In genomic region chr6:36595168-36595818, GRCh38 we compare ENCODE assay signal across 8 cellular contexts. TPM values are rescaled to one million over a fixed set of nuclear protein-coding genes. Genes with fewer than 3 reads are reported as not detected.
DNase-seq lines count a peak whose midpoint lies in the region; ATAC-seq and TF ChIP-seq lines count a peak whose summit lies in the region.

No MANE protein-coding gene starts in this region.

- H2BK15ac ChIP-seq in neuronal stem cell (ENCODE audit: low read length) = no peak overlapping the region

- H3K18ac ChIP-seq in neuronal stem cell (ENCODE audit: low read length) = no peak overlapping the region

- H3K23ac ChIP-seq in neuronal stem cell (ENCODE audit: low read depth, low read length, poor library complexity) = no peak overlapping the region

- H3K4me2 ChIP-seq in neuronal stem cell (ENCODE audit: insufficient read depth, low read length, poor library complexity, severe bottlenecking) = no peak overlapping the region

- peaks cover 61% of the 10 kb centered on the region for H3K36me3 Mint-ChIP-seq in WTC11

- ATAC-seq in WTC11 = no peak

- H3K27me3 ChIP-seq in neuronal stem cell (ENCODE audit: control insufficient read depth in 3 of 3, insufficient read depth in 3 of 3, low read depth in 1 of 3, low read length in 3 of 3) = no peaks in the 10 kb centered on the region

- H3K9me3 Mint-ChIP-seq in WTC11 = no peaks in the 10 kb centered on the region

- POLR2A ChIA-PET in WTC11 (lab: Charles Lee) = no interaction called here

- CTCF ChIA-PET in WTC11 (lab: Charles Lee) = no interaction called here

- H3K4ac ChIP-seq in neuronal stem cell (ENCODE audit: low read length) = no peak overlapping the region

- H3K4me1 ChIP-seq in neuronal stem cell (ENCODE audit: control insufficient read depth in 2 of 2, insufficient read depth in 1 of 2, low read depth in 1 of 2, low read length in 2 of 2) = peaks cover 14 to 28% of the 10 kb centered on the region in 2 donors

- H3K4me1 Mint-ChIP-seq in WTC11 = peaks cover 41% of the 10 kb centered on the region

- no peak overlapping the region for H4K91ac ChIP-seq in neuronal stem cell (ENCODE audit: low read depth, low read length, poor library complexity)

- H3K4me3 Mint-ChIP-seq in WTC11 = peak overlapping the region; percentile 98

- DNase-seq in DMS79 treated with DMSO at 0.1 percent for 48 hours (lab: John Stamatoyannopoulos, UW) = peak; percentile 36
- peak; percentile 72 for DNase-seq in M059J (ENCODE audit: low read depth)
- DNase-seq in WTC11 (ENCODE audit: low spot score) = no peak
- peak; percentile 79 for DNase-seq in fibroblast of villous mesenchyme (ENCODE audit: low read depth)
- DNase-seq in neuronal stem cell (ENCODE audit: low spot score) = no peak
- DNase-seq in GM20000 (ENCODE audit: low spot score) = no peak
- DNase-seq in HuH-7 (ENCODE audit: low spot score) = no peak
- DNase-seq in NCI-H1105 (lab: John Stamatoyannopoulos, UW) = no peak

- H3K27me3 Mint-ChIP-seq in WTC11 (ENCODE audit: low read depth) = peaks cover 4% of the 10 kb centered on the region

- H3K36me3 ChIP-seq in neuronal stem cell (replicated peaks in 1 of 2; ENCODE audit: control insufficient read depth in 2 of 2, insufficient read depth in 2 of 2, low read length in 2 of 2) = peaks cover 21 to 51% of the 10 kb centered on the region in 2 donors

- WGBS in neuronal stem cell (ENCODE audit: extremely low coverage in 2 of 2, insufficient read length in 2 of 2, insufficient replicate concordance in 1 of 2), 2 donors = no CpG with 5 or more reads among the region's 11 CpGs

- no peak overlapping the region for H2BK5ac ChIP-seq in neuronal stem cell (ENCODE audit: low read length)

- TF ChIP-seq CTCF in WTC11 (IDR thresholded peaks at IDR 0.05) (no peak), fibroblast of villous mesenchyme (IDR thresholded peaks at IDR 0.05; ENCODE audit: insufficient read depth, low read depth, low read length) (no peak), GM20000 (IDR thresholded peaks at IDR 0.05; ENCODE audit: extremely low read depth, missing control alignments) (no peak)

- H3K27ac ChIP-seq in neuronal stem cell (replicated peaks; ENCODE audit: low read length) = no peak overlapping the region

- H3K4me3 ChIP-seq in fibroblast of villous mesenchyme (ENCODE audit: low read depth, low read length) = peak overlapping the region; percentile 100
- peak overlapping the region; percentile 71 to 86 for H3K4me3 ChIP-seq in neuronal stem cell (ENCODE audit: low read length in 2 of 2)

- H3K9ac ChIP-seq in neuronal stem cell (ENCODE audit: low read depth, low read length, poor library complexity) = no peak overlapping the region

- peak overlapping the region; percentile 100 for H3K27ac Mint-ChIP-seq in WTC11

- no peak overlapping the region for H3K14ac ChIP-seq in neuronal stem cell (ENCODE audit: low read length)

- no peak overlapping the region for H2AFZ ChIP-seq in neuronal stem cell (ENCODE audit: low read length)

- no peak overlapping the region for H2BK120ac ChIP-seq in neuronal stem cell (ENCODE audit: low read depth, low read length)

- no peak overlapping the region for H2BK12ac ChIP-seq in neuronal stem cell (ENCODE audit: low read length)

- no peak overlapping the region for H2AK5ac ChIP-seq in neuronal stem cell (ENCODE audit: low read depth, low read length)

- H3K79me1 ChIP-seq in neuronal stem cell (ENCODE audit: low read depth, low read length) = no peaks in the 10 kb centered on the region

- H4K8ac ChIP-seq in neuronal stem cell (ENCODE audit: low read depth, low read length) = no peak overlapping the region

- H3K9me3 ChIP-seq in neuronal stem cell (replicated peaks in 1 of 2; ENCODE audit: control insufficient read depth in 2 of 2, insufficient read depth in 1 of 2, low read depth in 1 of 2, low read length in 2 of 2) = no peaks in the 10 kb centered on the region

TF ChIP-seq in WTC11, 78 proteins besides CTCF, POLR2A, EP300 and RAD21:
- TF ChIP-seq IRF1 (CRISPR knock-in tag; IDR thresholded peaks at IDR 0.05) = no peak
- peak; percentile 48; the same call in 1 of the 2 replicates for TF ChIP-seq RORB (CRISPR knock-in tag; IDR thresholded peaks at IDR 0.05)

RNA-seq across cellular contexts. Expression of gene SRSF3, which starts 1.1 kb away (rescaled TPM):
- total RNA-seq in M059J (2014; rRNA removed; shearing (Covaris generic)) = 348 and 518 TPM in 2 replicates
- total RNA-seq in WTC11 (2021) = 554 to 645 TPM (median 644 TPM) in 3 replicates
- 445 and 462 TPM in 2 replicates for total RNA-seq in fibroblast of villous mesenchyme
- polyA plus RNA-seq in neuronal stem cell (2013, experiment 1 of 2) = 276 TPM
- 284 TPM for polyA plus RNA-seq in neuronal stem cell (2013, experiment 2 of 2)

RNA-seq across cellular contexts. Expression of gene STK38, which starts 48.0 kb away (rescaled TPM):
- total RNA-seq in M059J (2014; rRNA removed; shearing (Covaris generic)) = 52.8 and 67.6 TPM in 2 replicates
- total RNA-seq in WTC11 (2021) (13.3 to 15.4 TPM (median 14.7 TPM) in 3 replicates), fibroblast of villous mesenchyme (32.9 and 55.3 TPM in 2 replicates)
- polyA plus RNA-seq in neuronal stem cell (2013, experiment 1 of 2) = 12.3 TPM
- polyA plus RNA-seq in neuronal stem cell (2013, experiment 2 of 2) = 12.3 TPM

Comparison
In these comparisons a context has a peak if more than half of its experiments do, and no peak if none do; other contexts are left out.
1. DNase-seq: peak in DMS79 treated with DMSO at 0.1 percent for 48 hours (single experiment), M059J (single experiment) and fibroblast of villous mesenchyme (single experiment); none in WTC11 (single experiment), neuronal stem cell (single experiment), GM20000 (single experiment), HuH-7 (single experiment) and NCI-H1105 (single experiment).